Comparison of ENCODE assay signal across 17 cellular contexts in genomic region chr7:158317238-158318205, GRCh38.
DNase-seq lines count a peak whose midpoint lies in the region; ATAC-seq and TF ChIP-seq lines count a peak whose summit lies in the region.
"Had no signal": no experiment of that assay in that cellular context is flagged by ENCODE, and none has a peak within 500 bp of the region (broad histone marks: within the 10 kb centered on the region; RNA-seq: fewer than 3 reads in every experiment).

No MANE protein-coding gene starts in this region.

- H3K36me3 ChIP-seq in esophagus muscularis mucosa, result no peaks in the 10 kb centered on the region
- H3K36me3 ChIP-seq in upper lobe of left lung, result no peaks in the 10 kb centered on the region
- H3K36me3 ChIP-seq: gastrocnemius medialis, thoracic aorta had no signal

- ATAC-seq in Right ventricle myocardium inferior, result no peak
- ATAC-seq in upper lobe of left lung (ENCODE audit: low FRiP score in 2 of 2), result no peak
- ATAC-seq in GM18858 (IDR thresholded peaks at IDR 0.05; ENCODE audit: unreplicated experiment), result no peak
- ATAC-seq: gastrocnemius medialis; natural killer cell treated with Interleukin-12 subunit alpha and Interleukin-12 subunit beta and Interleukin-15 and Interleukin-18, amount 100 ng/mL, for 72 hours had no signal

- H3K27ac ChIP-seq in esophagus muscularis mucosa (replicated peaks in 1 of 4), result no peak overlapping the region
- H3K27ac ChIP-seq in upper lobe of left lung, result no peak overlapping the region
- H3K27ac ChIP-seq: thoracic aorta had no signal

- intact Hi-C loops in cardiac septum (cut with DNase I) (no loop called here), Right ventricle myocardium inferior (cut with DNase I) (loop anchor here (5.0 kb wide), 1 partner anchor 300 kb away; no protein-coding TSS in a partner anchor), esophagus muscularis mucosa (cut with DNase I) (no loop called here)

- TF ChIP-seq EP300 in esophagus muscularis mucosa (IDR thresholded peaks at IDR 0.05), result no peak
- no peak for TF ChIP-seq EP300 in upper lobe of left lung (IDR thresholded peaks at IDR 0.05)

- no peak for TF ChIP-seq POLR2A in esophagus muscularis mucosa (IDR thresholded peaks at IDR 0.05; ENCODE audit: low read depth)
- no peak for TF ChIP-seq POLR2A in upper lobe of left lung (IDR thresholded peaks at IDR 0.05)

- no peak for TF ChIP-seq CTCF in esophagus muscularis mucosa (IDR thresholded peaks at IDR 0.05)
- no peak for TF ChIP-seq CTCF in nephron progenitor cell (IDR thresholded peaks at IDR 0.05)
- no peak for TF ChIP-seq CTCF in upper lobe of left lung (IDR thresholded peaks at IDR 0.05)

- 37% methylated on average over 34 of the region's 59 CpGs for WGBS in esophagus muscularis mucosa
- WGBS in upper lobe of left lung, 2 donors, result 28% methylated on average over 51 to 57 of the region's 59 CpGs

- peaks cover 0 to 8% (median 3%) of the 10 kb centered on the region in 4 donors for H3K4me1 ChIP-seq in esophagus muscularis mucosa
- peaks cover 0 to 7% (median 0%) of the 10 kb centered on the region in 4 donors for H3K4me1 ChIP-seq in upper lobe of left lung
- H3K4me1 ChIP-seq: gastrocnemius medialis had no signal

- peak overlapping the region; percentile 62 for H3K4me3 Mint-ChIP-seq in nephron progenitor cell
- H3K4me3 Mint-ChIP-seq: natural killer cell treated with Interleukin-12 subunit alpha and Interleukin-12 subunit beta and Interleukin-15 and Interleukin-18, amount 100 ng/mL, for 72 hours had no signal

- H3K4me1 Mint-ChIP-seq in nephron progenitor cell, result peaks cover 10% of the 10 kb centered on the region

- peak overlapping the region; percentile 14 to 31 (median 20) for H3K4me3 ChIP-seq in esophagus muscularis mucosa
- peak overlapping the region in 3 of 4 donors; percentile 7 to 26 (median 20) for H3K4me3 ChIP-seq in upper lobe of left lung
- H3K4me3 ChIP-seq: thoracic aorta had no signal

- H3K27me3 Mint-ChIP-seq in nephron progenitor cell (ENCODE audit: low read depth, poor library complexity), result peaks cover 22% of the 10 kb centered on the region
- H3K27me3 Mint-ChIP-seq: natural killer cell treated with Interleukin-12 subunit alpha and Interleukin-12 subunit beta and Interleukin-15 and Interleukin-18, amount 100 ng/mL, for 72 hours had no signal

- H3K27ac Mint-ChIP-seq in nephron progenitor cell, result no peak overlapping the region
- H3K27ac Mint-ChIP-seq: activated T-helper 2 cell treated with anti-CD3 and anti-CD28 coated beads, Interferon-gamma antibody, Interleukin-2, Interleukin-4, amounts not matched to agents 10 μg/mL and 5 μg/mL and 100 μg/mL, durations not matched to agents 14 hours and 24 hours and 36 hours; natural killer cell treated with Interleukin-12 subunit alpha and Interleukin-12 subunit beta and Interleukin-15 and Interleukin-18, amount 100 ng/mL, for 72 hours had no signal

- no peaks in the 10 kb centered on the region for H3K36me3 Mint-ChIP-seq in nephron progenitor cell (ENCODE audit: low read depth)
- H3K36me3 Mint-ChIP-seq: natural killer cell treated with Interleukin-12 subunit alpha and Interleukin-12 subunit beta and Interleukin-15 and Interleukin-18, amount 100 ng/mL, for 72 hours had no signal

- H3K9me3 ChIP-seq in esophagus muscularis mucosa, result no peaks in the 10 kb centered on the region
- no peaks in the 10 kb centered on the region for H3K9me3 ChIP-seq in upper lobe of left lung
- H3K9me3 ChIP-seq: gastrocnemius medialis, thoracic aorta had no signal

- peaks cover 0 to 55% (median 0%) of the 10 kb centered on the region in 4 donors for H3K27me3 ChIP-seq in esophagus muscularis mucosa
- H3K27me3 ChIP-seq in upper lobe of left lung, result peaks cover 0 to 3% (median 0%) of the 10 kb centered on the region in 4 donors
- H3K27me3 ChIP-seq: gastrocnemius medialis had no signal

- DNase-seq in cardiac septum (ENCODE audit: low spot score) (peak; percentile 71), Right ventricle myocardium inferior (ENCODE audit: missing footprints) (no peak), esophagus muscularis mucosa (ENCODE audit: extremely low spot score) (no peak), nephron progenitor cell (peak; percentile 75), upper lobe of left lung (peak in 1 of 2 donors; percentile 78), SKM-1 (lab: John Stamatoyannopoulos, UW; ENCODE audit: unreplicated experiment) (no peak), DMS153 treated with DMSO at 0.1 percent for 48 hours (lab: John Stamatoyannopoulos, UW; ENCODE audit: unreplicated experiment) (no peak)
- DNase-seq: activated CD4-positive, alpha-beta T cell treated with anti-CD3 and anti-CD28 coated beads, Interleukin-2, amount 50 U/mL, for 4 hours; effector CD8-positive, alpha-beta T cell; gastrocnemius medialis; NCI-H1105 treated with DMSO at 0.1 percent for 48 hours; NCI-H510A treated with DMSO at 0.1 percent for 48 hours; T1000 had no signal

- peaks cover 45% of the 10 kb centered on the region for H3K9me3 Mint-ChIP-seq in nephron progenitor cell
- H3K9me3 Mint-ChIP-seq: natural killer cell treated with Interleukin-12 subunit alpha and Interleukin-12 subunit beta and Interleukin-15 and Interleukin-18, amount 100 ng/mL, for 72 hours had no signal

Comparison
In these comparisons a context has a peak if more than half of its experiments do, and no peak if none do; other contexts are left out.
1. DNase-seq: peak in cardiac septum (single experiment) and nephron progenitor cell (single experiment); none in Right ventricle myocardium inferior (single experiment), esophagus muscularis mucosa (single experiment), SKM-1 (single experiment) and DMS153 treated with DMSO at 0.1 percent for 48 hours (single experiment).